Comparison of ENCODE assay signal across 8 cellular contexts in the genomic region with DNA sequence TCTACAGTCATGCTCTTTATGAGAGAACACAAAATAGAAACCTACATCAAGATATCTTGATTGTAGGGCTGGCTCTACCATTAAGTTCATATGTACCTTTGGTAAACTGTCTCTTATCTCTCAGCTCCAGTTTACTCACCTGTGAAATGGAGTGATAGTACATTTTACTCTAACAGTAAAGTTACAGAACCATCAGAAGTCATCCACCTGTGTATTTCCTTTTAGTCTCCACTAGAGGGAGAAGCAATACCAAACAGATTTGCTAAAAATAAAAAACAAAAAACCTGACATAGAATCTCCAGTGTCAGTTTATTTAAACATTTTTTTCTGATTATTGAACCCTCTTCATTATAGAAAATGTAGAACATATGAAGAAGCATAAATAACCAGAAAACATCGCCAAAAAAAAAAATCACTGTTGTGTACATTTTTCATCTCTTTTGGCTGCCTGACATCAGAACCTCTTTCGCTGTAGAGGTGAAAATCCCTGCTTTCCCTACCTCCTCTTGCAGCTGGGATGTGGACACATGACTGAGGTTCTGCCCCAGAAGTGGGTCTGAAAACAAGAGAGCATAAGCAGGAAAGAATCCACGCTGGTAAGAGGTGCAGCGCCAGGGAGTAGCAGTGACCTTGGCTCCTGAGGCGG. TPM values are rescaled to one million over a fixed set of nuclear protein-coding genes. Genes with fewer than 3 reads are reported as not detected.
DNase-seq lines count a peak whose midpoint lies in the region; ATAC-seq and FAIRE-seq lines count a peak whose summit lies in the region.

No MANE protein-coding gene starts in this region.

- DNase-seq in DMS 273 (lab: John Stamatoyannopoulos, UW; ENCODE audit: unreplicated experiment) (peak; percentile 0), DMS 273 treated with DMSO at 0.1 percent for 48 hours (lab: John Stamatoyannopoulos, UW) (no peak), NCI-H460 (ENCODE audit: extremely low read depth, low read depth) (peak; percentile 6), retina (peak; percentile 14), DMS153 (lab: John Stamatoyannopoulos, UW) (no peak)

- peak; percentile 51 for FAIRE-seq in endometrium (lab: Jason Lieb, UNC)

- ATAC-seq in HG03460 (IDR thresholded peaks at IDR 0.05; ENCODE audit: unreplicated experiment) (no peak), HG03097 (IDR thresholded peaks at IDR 0.05; ENCODE audit: low FRiP score, unreplicated experiment) (no peak)

RNA-seq across cellular contexts. Expression of gene WDR72, which starts 48.7 kb away (rescaled TPM):
- 40.3 and 40.4 TPM in 2 replicates for total RNA-seq in NCI-H460 (2014; rRNA removed; shearing (Covaris generic))
- 19.1 and 25.4 TPM in 2 replicates for polyA plus RNA-seq in NCI-H460 (2014; cell fraction: nucleus; rRNA removed)

Comparison
In these comparisons a context has a peak if more than half of its experiments do, and no peak if none do; other contexts are left out.
1. DNase-seq: peak in DMS 273 (single experiment), NCI-H460 (single experiment) and retina (single experiment); none in DMS 273 treated with DMSO at 0.1 percent for 48 hours (single experiment) and DMS153 (single experiment).